1 cellular context compared by ENCODE assay signal in the genomic region with DNA sequence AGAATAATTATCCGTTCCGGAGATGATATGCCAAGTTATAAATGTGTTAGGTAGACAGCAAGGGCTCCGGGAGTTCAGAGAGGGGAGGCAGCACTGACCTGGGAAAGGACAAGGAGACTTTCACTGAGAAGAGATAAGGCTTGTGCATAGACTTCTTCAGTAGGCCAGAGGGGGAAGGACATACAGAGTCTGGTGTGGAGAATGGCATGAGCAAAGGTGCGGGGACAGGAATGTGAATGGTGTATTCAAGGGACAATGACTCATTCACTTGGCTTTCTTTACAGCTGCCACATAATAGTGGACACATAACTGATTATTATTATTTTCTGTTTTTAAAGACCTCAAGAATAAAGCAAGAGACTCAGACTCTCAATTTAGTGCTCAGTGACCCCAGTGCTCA.
TF ChIP-seq lines count a peak whose summit lies in the region.

No MANE protein-coding gene starts in this region.

TF ChIP-seq in IMR-90, 13 proteins besides CTCF, POLR2A, EP300 and RAD21:
- 0 out of 2 replicates have a peak, but pooled peaks have one; percentile 16 for TF ChIP-seq FOS (IDR thresholded peaks at IDR 0.05; ENCODE audit: low read depth, low read length)
- TF ChIP-seq, protein P1, sequence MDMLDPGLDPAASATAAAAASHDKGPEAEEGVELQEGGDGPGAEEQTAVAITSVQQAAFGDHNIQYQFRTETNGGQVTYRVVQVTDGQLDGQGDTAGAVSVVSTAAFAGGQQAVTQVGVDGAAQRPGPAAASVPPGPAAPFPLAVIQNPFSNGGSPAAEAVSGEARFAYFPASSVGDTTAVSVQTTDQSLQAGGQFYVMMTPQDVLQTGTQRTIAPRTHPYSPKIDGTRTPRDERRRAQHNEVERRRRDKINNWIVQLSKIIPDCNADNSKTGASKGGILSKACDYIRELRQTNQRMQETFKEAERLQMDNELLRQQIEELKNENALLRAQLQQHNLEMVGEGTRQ (IDR thresholded peaks at IDR 0.05; ENCODE audit: low read depth, low read length): no peak
- TF ChIP-seq MXI1 (IDR thresholded peaks at IDR 0.05; ENCODE audit: borderline replicate concordance, low read depth, low read length): no peak
- TF ChIP-seq CEBPB (IDR thresholded peaks at IDR 0.05; ENCODE audit: low read depth, low read length): no peak
- no peak for TF ChIP-seq BHLHE40 (IDR thresholded peaks at IDR 0.05; ENCODE audit: low read depth, low read length)
- TF ChIP-seq, protein P2, sequence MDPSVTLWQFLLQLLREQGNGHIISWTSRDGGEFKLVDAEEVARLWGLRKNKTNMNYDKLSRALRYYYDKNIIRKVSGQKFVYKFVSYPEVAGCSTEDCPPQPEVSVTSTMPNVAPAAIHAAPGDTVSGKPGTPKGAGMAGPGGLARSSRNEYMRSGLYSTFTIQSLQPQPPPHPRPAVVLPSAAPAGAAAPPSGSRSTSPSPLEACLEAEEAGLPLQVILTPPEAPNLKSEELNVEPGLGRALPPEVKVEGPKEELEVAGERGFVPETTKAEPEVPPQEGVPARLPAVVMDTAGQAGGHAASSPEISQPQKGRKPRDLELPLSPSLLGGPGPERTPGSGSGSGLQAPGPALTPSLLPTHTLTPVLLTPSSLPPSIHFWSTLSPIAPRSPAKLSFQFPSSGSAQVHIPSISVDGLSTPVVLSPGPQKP (IDR thresholded peaks at IDR 0.05; ENCODE audit: borderline replicate concordance, low read depth, low read length): no peak
- no peak for TF ChIP-seq RCOR1 (IDR thresholded peaks at IDR 0.05; ENCODE audit: insufficient replicate concordance, low read length)
- TF ChIP-seq RFX5 (IDR thresholded peaks at IDR 0.05; ENCODE audit: low read depth, low read length): no peak
